In genomic region chr2:159211447-159212396, GRCh38 we compare ENCODE assay signal across 11 cellular contexts.
DNase-seq lines count a peak whose midpoint lies in the region; ATAC-seq and TF ChIP-seq lines count a peak whose summit lies in the region.
"Had no signal": no experiment of that assay in that cellular context is flagged by ENCODE, and none has a peak within 500 bp of the region (broad histone marks: within the 10 kb centered on the region; RNA-seq: fewer than 3 reads in every experiment).

No MANE protein-coding gene starts in this region.

- H3K4me3 ChIP-seq in Loucy (ENCODE audit: low read length, poor library complexity, severe bottlenecking), result no peak overlapping the region
- no peak overlapping the region for H3K4me3 ChIP-seq in coronary artery
- H3K4me3 ChIP-seq in mesodermal cell (ENCODE audit: extremely low read depth, insufficient read depth, low read length, poor library complexity, severe bottlenecking), result no peak overlapping the region

- H2AFZ ChIP-seq in Loucy (ENCODE audit: low read length), result no peak overlapping the region; the same call in 1 of the 2 replicates

- no peaks in the 10 kb centered on the region for H3F3A ChIP-seq in Loucy (ENCODE audit: low read depth)

- no peak overlapping the region for H3K9ac ChIP-seq in Loucy (ENCODE audit: low read depth, low read length, poor library complexity, severe bottlenecking)

- no peaks in the 10 kb centered on the region for H3K79me2 ChIP-seq in Loucy (ENCODE audit: insufficient read depth, low read length)

- no peak for ATAC-seq in GM19452 (IDR thresholded peaks at IDR 0.05; ENCODE audit: unreplicated experiment)
- ATAC-seq: stimulated activated effector memory CD8-positive, alpha-beta T cell treated with anti-CD3 and anti-CD28 coated beads, Interleukin-12 subunit alpha, Interleukin-12 subunit beta, amount 100 ng/mL, for 72 hours had no signal

- no peak overlapping the region for H3K4me2 ChIP-seq in Loucy (ENCODE audit: low read depth, low read length, poor library complexity, severe bottlenecking)

- peaks cover 32% of the 10 kb centered on the region for H3K4me1 ChIP-seq in Loucy (ENCODE audit: insufficient read depth, low read length, poor library complexity, severe bottlenecking)
- peaks cover 21% of the 10 kb centered on the region for H3K4me1 ChIP-seq in mesodermal cell (ENCODE audit: control insufficient read depth, insufficient read depth, low read length, poor library complexity, severe bottlenecking)

- POLR2A ChIA-PET in HEK293T (lab: Yijun Ruan, JAX), result no interaction called here

- no peaks in the 10 kb centered on the region for H4K20me1 ChIP-seq in Loucy (ENCODE audit: insufficient read depth, low read length, poor library complexity, severe bottlenecking)

- H3K36me3 ChIP-seq in Loucy (ENCODE audit: insufficient read depth, low read length), result no peaks in the 10 kb centered on the region
- H3K36me3 ChIP-seq in mesodermal cell (ENCODE audit: control insufficient read depth, insufficient read depth, low read length), result peaks cover 59% of the 10 kb centered on the region

- WGBS in mesodermal cell (ENCODE audit: insufficient coverage in 2 of 2), 2 experiments, result 28 to 29% methylated on average over 12 of the region's 14 CpGs

- 0 out of 2 replicates have a peak, but pooled peaks have one; percentile 15 for TF ChIP-seq CTCF in Loucy (conservative IDR thresholded peaks at IDR 0.05; ENCODE audit: low read length)
- TF ChIP-seq CTCF in coronary artery (IDR thresholded peaks at IDR 0.05), result no peak

- CTCF ChIA-PET in HEK293T (lab: Yijun Ruan, JAX), result no interaction called here

- H3K9me2 ChIP-seq in Loucy (replicated peaks; ENCODE audit: low read depth, low read length), result no peaks in the 10 kb centered on the region

- no peaks in the 10 kb centered on the region for H3K27me3 ChIP-seq in Loucy (ENCODE audit: insufficient read depth, low read length, poor library complexity, severe bottlenecking)

- H3K9me3 ChIP-seq in Loucy (ENCODE audit: insufficient read depth, low read depth, low read length), result no peaks in the 10 kb centered on the region
- H3K9me3 ChIP-seq in mesodermal cell (ENCODE audit: control insufficient read depth, low read length), result no peaks in the 10 kb centered on the region

- DNase-seq in coronary artery (ENCODE audit: low spot score) (peak; percentile 61), HEK293T (ENCODE audit: extremely low spot score) (no peak), NCI-H2107 treated with DMSO at 0.1 percent for 48 hours (lab: John Stamatoyannopoulos, UW; ENCODE audit: unreplicated experiment) (no peak)
- DNase-seq: activated CD4-positive, alpha-beta T cell treated with anti-CD3 and anti-CD28 coated beads, Interleukin-2, amount 50 U/mL, for 48 hours; DMS 273 treated with DMSO at 0.1 percent for 48 hours; NCI-H187 treated with DMSO at 0.1 percent for 48 hours had no signal

- H3K27ac ChIP-seq in coronary artery, result peak overlapping the region in 1 of 2 donors; percentile 42
- peak overlapping the region; percentile 90 for H3K27ac ChIP-seq in mesodermal cell (ENCODE audit: low read depth, low read length, severe bottlenecking)
- H3K27ac ChIP-seq in temporal lobe (ENCODE audit: low read depth, low read length), result peak overlapping the region; percentile 25

TF ChIP-seq in HEK293T, 16 proteins besides CTCF, POLR2A, EP300 and RAD21:
- TF ChIP-seq SUZ12 (IDR thresholded peaks at IDR 0.05) (no peak), TARDBP (IDR thresholded peaks at IDR 0.05) (no peak), HDGF (IDR thresholded peaks at IDR 0.05; ENCODE audit: borderline replicate concordance) (no peak), NFRKB (IDR thresholded peaks at IDR 0.05) (no peak), ELF4 (IDR thresholded peaks at IDR 0.05) (no peak), LEF1 (IDR thresholded peaks at IDR 0.05; ENCODE audit: borderline replicate concordance) (no peak), L3MBTL2 (conservative IDR thresholded peaks at IDR 0.05) (no peak), FOXA1 (IDR thresholded peaks at IDR 0.05) (no peak), BHLHE40 (IDR thresholded peaks at IDR 0.05; ENCODE audit: borderline replicate concordance) (no peak), ARNT (IDR thresholded peaks at IDR 0.05) (no peak)
TF ChIP-seq in HEK293T: peak in this region for 0.
